ENCODE assay signal across 10 cellular contexts in the genomic region with DNA sequence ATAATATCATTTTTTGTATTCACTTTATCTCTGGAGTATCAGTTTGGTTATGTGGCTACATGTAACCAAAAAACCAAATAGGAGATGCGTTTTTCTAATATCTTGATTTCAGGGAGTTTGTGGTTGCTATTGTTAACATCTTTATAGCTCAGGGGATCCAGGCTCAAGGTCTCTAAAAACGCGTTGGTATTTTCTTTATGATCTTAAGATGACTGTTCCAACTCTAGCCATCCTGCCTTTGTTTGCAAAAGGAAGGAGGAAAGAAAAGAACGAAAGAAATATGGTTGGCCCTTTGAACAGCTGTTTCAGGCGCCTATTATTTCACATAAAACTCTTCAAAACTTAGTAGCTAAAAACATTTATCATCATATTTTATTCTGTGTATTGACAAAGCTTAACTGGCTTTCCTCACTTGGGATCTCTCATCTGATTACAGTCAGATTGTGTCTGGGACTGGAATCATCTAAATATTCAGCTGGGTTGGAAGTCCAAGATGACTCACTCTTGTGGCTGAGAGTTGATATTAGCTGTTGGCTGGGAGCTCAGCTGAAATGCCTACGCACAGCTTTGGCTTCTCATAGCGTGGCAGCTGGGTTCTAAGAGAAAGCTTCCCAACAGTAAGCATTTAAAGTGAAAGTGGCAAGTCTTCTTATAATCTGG.
DNase-seq lines count a peak whose midpoint lies in the region; ATAC-seq, FAIRE-seq and TF ChIP-seq lines count a peak whose summit lies in the region.
"Had no signal": no experiment of that assay in that cellular context is flagged by ENCODE, and none has a peak within 500 bp of the region (broad histone marks: within the 10 kb centered on the region; RNA-seq: fewer than 3 reads in every experiment).

No MANE protein-coding gene starts in this region.

- H3K4me1 Mint-ChIP-seq in CD14-positive monocyte, result peaks cover 4% of the 10 kb centered on the region

- peaks cover 0 to 2% (median 0%) of the 10 kb centered on the region in 7 donors for H3K9me3 Mint-ChIP-seq in CD14-positive monocyte

- DNase-seq in AG20443 (ENCODE audit: low spot score), result peak; percentile 88
- DNase-seq in OCI-M1 (lab: John Stamatoyannopoulos, UW), result peak; percentile 65
- DNase-seq in epidermal melanocyte (ENCODE audit: insufficient read length, low spot score), result peak; percentile 70
- DNase-seq in myocyte (ENCODE audit: low read depth), result peak; percentile 97
- DNase-seq in CD14-positive monocyte (ENCODE audit: low spot score), result no peak
- DNase-seq in NCI-H69 (lab: John Stamatoyannopoulos, UW), result no peak
- no peak for DNase-seq in frontal cortex (ENCODE audit: low spot score in 2 of 2)
- DNase-seq: activated CD8-positive, alpha-beta T cell treated with anti-CD3 and anti-CD28 coated beads, Interleukin-2, amount 10 ng/mL, durations not matched to agents 7 days and 5 days; NCI-H2081 had no signal

- ATAC-seq in GM18517 (IDR thresholded peaks at IDR 0.05; ENCODE audit: unreplicated experiment), result no peak
- ATAC-seq: activated CD8-positive, alpha-beta T cell treated with anti-CD3 and anti-CD28 coated beads, Interleukin-2, amount 10 ng/mL, durations not matched to agents 7 days and 5 days had no signal

- H3K27me3 Mint-ChIP-seq in CD14-positive monocyte (ENCODE audit: low read depth in 3 of 3), result no peaks in the 10 kb centered on the region

- intact Hi-C loops in CD14-positive monocyte (cut with micrococcal nuclease), result no loop called here

- TF ChIP-seq CTCF in CD14-positive monocyte (IDR thresholded peaks at IDR 0.05), result no peak

- no peak overlapping the region for H3K27ac Mint-ChIP-seq in CD14-positive monocyte
- H3K27ac Mint-ChIP-seq: activated CD8-positive, alpha-beta T cell treated with anti-CD3 and anti-CD28 coated beads, Interleukin-2, amount 10 ng/mL, durations not matched to agents 7 days and 5 days had no signal

- FAIRE-seq in frontal cortex (lab: Jason Lieb, UNC), result no peak

- H3K4me3 Mint-ChIP-seq in CD14-positive monocyte, result no peak overlapping the region
- H3K4me3 Mint-ChIP-seq: activated CD8-positive, alpha-beta T cell treated with anti-CD3 and anti-CD28 coated beads, Interleukin-2, amount 10 ng/mL, durations not matched to agents 7 days and 5 days had no signal

- no peaks in the 10 kb centered on the region for H3K36me3 Mint-ChIP-seq in CD14-positive monocyte

Comparison
In these comparisons a context has a peak if more than half of its experiments do, and no peak if none do; other contexts are left out.
1. DNase-seq: peak in AG20443 (single experiment), OCI-M1 (single experiment), epidermal melanocyte (single experiment) and myocyte (single experiment); none in CD14-positive monocyte (single experiment), NCI-H69 (single experiment) and frontal cortex (0 of 2).